Comparison of ENCODE assay signal across 3 cellular contexts in the genomic region with DNA sequence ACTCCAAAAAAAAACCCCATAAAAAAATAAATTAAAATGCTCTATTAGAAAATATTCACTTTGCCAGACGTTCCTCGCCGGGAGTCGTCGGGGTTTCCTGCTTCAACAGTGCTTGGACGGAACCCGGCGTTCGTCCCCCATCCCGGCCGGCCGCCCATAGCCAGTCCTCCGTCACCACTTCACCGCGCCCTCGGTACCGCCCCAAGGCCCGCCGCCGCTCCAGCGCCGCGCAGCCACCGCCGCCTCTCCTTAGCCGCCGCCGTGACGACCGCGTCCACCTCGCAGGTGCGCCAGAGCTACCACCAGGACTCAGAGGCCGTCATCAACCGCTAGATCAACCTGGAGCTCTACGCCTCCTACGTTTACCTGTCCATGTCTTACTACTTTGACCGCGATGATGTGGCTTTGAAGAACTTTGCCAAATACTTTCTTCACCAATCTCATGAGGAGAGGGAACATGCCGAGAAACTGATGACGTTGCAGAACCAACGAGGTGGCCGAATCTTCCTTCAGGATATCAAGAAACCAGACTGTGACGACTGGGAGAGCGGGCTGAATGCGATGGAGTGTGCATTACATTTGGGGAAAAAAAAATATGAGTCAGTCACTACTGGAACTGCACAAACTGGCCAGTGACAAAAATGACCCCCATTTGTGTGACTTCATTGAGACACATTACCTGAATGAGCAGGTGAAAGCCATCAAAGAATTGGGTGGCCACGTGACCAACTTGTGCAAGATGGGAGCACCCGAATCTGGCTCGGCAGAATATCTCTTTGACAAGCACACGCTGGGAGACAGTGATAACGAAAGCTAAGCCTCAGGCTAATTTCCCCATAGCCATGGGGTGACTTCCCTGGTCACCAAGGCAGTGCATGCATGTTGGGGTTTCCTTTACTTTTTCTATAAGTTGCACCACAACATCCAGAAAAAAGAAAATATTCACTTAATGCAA.
TF ChIP-seq lines count a peak whose summit lies in the region.

No MANE protein-coding gene starts in this region.

TF ChIP-seq in A549, 52 proteins besides CTCF, POLR2A, EP300 and RAD21:
- TF ChIP-seq MAFK (IDR thresholded peaks at IDR 0.05; ENCODE audit: partially characterized antibody) = peak; percentile 76

TF ChIP-seq in IMR-90, 13 proteins besides CTCF, POLR2A, EP300 and RAD21:
- TF ChIP-seq MAFK (IDR thresholded peaks at IDR 0.05; ENCODE audit: low read depth, low read length) = 0 out of 2 replicates have a peak, but pooled peaks have one; percentile 7

TF ChIP-seq in HepG2, 621 proteins besides CTCF, POLR2A, EP300 and RAD21:
- TF ChIP-seq MAFF (IDR thresholded peaks at IDR 0.05; ENCODE audit: low read depth, low read length) (0 out of 2 replicates have a peak, but pooled peaks have one; percentile 12), MAFK (conservative IDR thresholded peaks at IDR 0.05 in 1 of 2, IDR thresholded peaks at IDR 0.05 in 1 of 2; ENCODE audit: low read length in 2 of 2) (peak; percentile 10 to 30; a peak in 2 of 4 replicates)
